Comparison of ENCODE assay signal across 28 cellular contexts in genomic region chr3:142705256-142705655, GRCh38.
DNase-seq lines count a peak whose midpoint lies in the region; TF ChIP-seq lines count a peak whose summit lies in the region.
"Had no signal": no experiment of that assay in that cellular context is flagged by ENCODE, and none has a peak within 500 bp of the region (broad histone marks: within the 10 kb centered on the region; RNA-seq: fewer than 3 reads in every experiment).

No MANE protein-coding gene starts in this region.

- H3K27me3 Mint-ChIP-seq in nephron progenitor cell (ENCODE audit: low read depth, poor library complexity) = no peaks in the 10 kb centered on the region
- H3K27me3 Mint-ChIP-seq: activated CD8-positive, alpha-beta T cell treated with anti-CD3 and anti-CD28 coated beads for 36 hours; CD4-positive, alpha-beta T cell; stimulated activated naive CD8-positive, alpha-beta T cell treated with anti-CD3 and anti-CD28 coated beads, Interleukin-15, Interleukin-2, amounts not matched to agents 100 ng/mL and 50 ng/mL, for 24 hours had no signal

- peaks cover 6% of the 10 kb centered on the region for H3K36me3 Mint-ChIP-seq in nephron progenitor cell (ENCODE audit: low read depth)
- H3K36me3 Mint-ChIP-seq: mesothelial cell of epicardium had no signal

- TF ChIP-seq CTCF in nephron progenitor cell (IDR thresholded peaks at IDR 0.05) = no peak

- peaks cover 5% of the 10 kb centered on the region for H3K4me1 Mint-ChIP-seq in nephron progenitor cell
- H3K4me1 Mint-ChIP-seq: mesothelial cell of epicardium had no signal

- H3K27ac Mint-ChIP-seq in nephron progenitor cell = no peak overlapping the region
- H3K27ac Mint-ChIP-seq: activated CD8-positive, alpha-beta T cell treated with anti-CD3 and anti-CD28 coated beads for 36 hours; activated T-helper 17 cell treated with anti-CD3 and anti-CD28 coated beads, Interleukin-2, amount 50 U/mL, for 72 hours; CD4-positive, alpha-beta T cell; mesothelial cell of epicardium; stimulated activated naive CD8-positive, alpha-beta T cell treated with anti-CD3 and anti-CD28 coated beads, Interleukin-15, Interleukin-2, amounts not matched to agents 100 ng/mL and 50 ng/mL, for 24 hours had no signal

- DNase-seq in NCI-H2081 (lab: John Stamatoyannopoulos, UW) = peak; percentile 25 to 72
- DNase-seq in NCI-H2081 treated with DMSO at 0.1 percent for 48 hours (lab: John Stamatoyannopoulos, UW) = no peak
- DNase-seq in NCI-H187 treated with DMSO at 0.1 percent for 48 hours (lab: John Stamatoyannopoulos, UW) = peak; percentile 22
- DNase-seq in RKO (ENCODE audit: low spot score) = peak; percentile 1
- DNase-seq in stromal cell of bone marrow (ENCODE audit: low read depth) = peak; percentile 18
- DNase-seq in GF-D8 (lab: John Stamatoyannopoulos, UW) = no peak
- DNase-seq in nephron progenitor cell = no peak
- DNase-seq in NOMO-1 treated with dmso at 0.1 percent for 144 hours (lab: John Stamatoyannopoulos, UW; ENCODE audit: unreplicated experiment) = no peak
- DNase-seq: activated CD8-positive, alpha-beta T cell treated with anti-CD3 and anti-CD28 coated beads for 36 hours; activated naive CD4-positive, alpha-beta T cell treated with anti-CD3 and anti-CD28 coated beads, Interleukin-2, amount 50 U/mL, for 16 hours; body of pancreas; CD4-positive, alpha-beta T cell; cerebellar nuclear complex; dermis blood vessel endothelial cell; gastrocnemius medialis; KBM-7; MG63; NCI-H1694 treated with DMSO at 0.1 percent for 48 hours; NCI-H526; nucleus accumbens; right lobe of liver; Right ventricle myocardium superior; spleen; stimulated activated CD4-positive, alpha-beta T cell treated with anti-CD3 and anti-CD28 coated beads, Interleukin-2, amount 100 ng/mL, for 24 hours; T-helper 9 cell had no signal

- H3K4me3 Mint-ChIP-seq in nephron progenitor cell = no peak overlapping the region
- H3K4me3 Mint-ChIP-seq: activated CD8-positive, alpha-beta T cell treated with anti-CD3 and anti-CD28 coated beads for 36 hours; activated T-helper 17 cell treated with anti-CD3 and anti-CD28 coated beads, Interleukin-2, amount 50 U/mL, for 72 hours; CD4-positive, alpha-beta T cell; mesothelial cell of epicardium; stimulated activated naive CD8-positive, alpha-beta T cell treated with anti-CD3 and anti-CD28 coated beads, Interleukin-15, Interleukin-2, amounts not matched to agents 100 ng/mL and 50 ng/mL, for 24 hours had no signal

- no peaks in the 10 kb centered on the region for H3K9me3 Mint-ChIP-seq in nephron progenitor cell
- H3K9me3 Mint-ChIP-seq: activated CD8-positive, alpha-beta T cell treated with anti-CD3 and anti-CD28 coated beads for 36 hours; activated T-helper 17 cell treated with anti-CD3 and anti-CD28 coated beads, Interleukin-2, amount 50 U/mL, for 72 hours; CD4-positive, alpha-beta T cell; mesothelial cell of epicardium; stimulated activated naive CD8-positive, alpha-beta T cell treated with anti-CD3 and anti-CD28 coated beads, Interleukin-15, Interleukin-2, amounts not matched to agents 100 ng/mL and 50 ng/mL, for 24 hours had no signal

Comparison
In these comparisons a context has a peak if more than half of its experiments do, and no peak if none do; other contexts are left out.
1. DNase-seq: peak in NCI-H2081 (2 of 2), NCI-H187 treated with DMSO at 0.1 percent for 48 hours (single experiment), RKO (single experiment) and stromal cell of bone marrow (single experiment); none in NCI-H2081 treated with DMSO at 0.1 percent for 48 hours (single experiment), GF-D8 (single experiment), nephron progenitor cell (single experiment) and NOMO-1 treated with dmso at 0.1 percent for 144 hours (single experiment).